ENCODE assay signal across 8 cellular contexts in genomic region chr15:34336333-34336732, GRCh38. TPM values are rescaled to one million over a fixed set of nuclear protein-coding genes. Genes with fewer than 3 reads are reported as not detected.
A peak's percentile ranks its signal among the peaks of the same experiment; 100 is the strongest.
DNase-seq lines count a peak whose midpoint lies in the region; ATAC-seq and TF ChIP-seq lines count a peak whose summit lies in the region.

No MANE protein-coding gene starts in this region.

- no peaks in the 10 kb centered on the region for H4K20me1 ChIP-seq in DND-41 (ENCODE audit: insufficient read depth, low read length)

- H3K27me3 ChIP-seq in DND-41 (ENCODE audit: insufficient read depth, low read length, poor library complexity) (no peaks in the 10 kb centered on the region), HL-60 (ENCODE audit: insufficient read depth, poor library complexity, severe bottlenecking) (no peaks in the 10 kb centered on the region)

- H3K4me1 ChIP-seq in DND-41 (ENCODE audit: insufficient read depth, low read length), result peaks cover 53% of the 10 kb centered on the region

- peak overlapping the region; percentile 99 for H3K4me2 ChIP-seq in DND-41 (ENCODE audit: insufficient read depth, low read length)

- no peaks in the 10 kb centered on the region for H3K9me3 ChIP-seq in DND-41 (ENCODE audit: insufficient read depth, low read length, severe bottlenecking)

- H3K4me3 Mint-ChIP-seq in brain (peak overlapping the region; percentile 92 to 97 (median 96)), nephron (peak overlapping the region; percentile 89 to 97 (median 96))

- no peak for ATAC-seq in DND-41 (ENCODE audit: insufficient read depth, low read depth)
- no peak for ATAC-seq in GM19023 (IDR thresholded peaks at IDR 0.05; ENCODE audit: unreplicated experiment)
- no peak for ATAC-seq in HG02840 (IDR thresholded peaks at IDR 0.05; ENCODE audit: low FRiP score, unreplicated experiment)
- no peak for ATAC-seq in GM21576 (IDR thresholded peaks at IDR 0.05; ENCODE audit: unreplicated experiment)

- H3K4me3 ChIP-seq in DND-41 (ENCODE audit: low read depth in 1 of 2, low read length in 2 of 2) (peak overlapping the region in 1 of 2 experiments; percentile 97; a peak in 2 of 4 replicates), HL-60 (replicated peaks; ENCODE audit: insufficient read depth, low read length) (peak overlapping the region; percentile 25)

- DNase-seq in DND-41 (no peak), HL-60 (ENCODE audit: low read depth in 1 of 2, low spot score in 1 of 2) (no peak), AG08396 (ENCODE audit: low spot score) (no peak)

- H3K36me3 ChIP-seq in DND-41 (ENCODE audit: insufficient read depth, low read length), result peaks cover 13% of the 10 kb centered on the region

- TF ChIP-seq CTCF in DND-41 (IDR thresholded peaks at IDR 0.05; ENCODE audit: borderline replicate concordance, extremely low read depth, low read length, poor library complexity, severe bottlenecking) (no peak), HL-60 (IDR thresholded peaks at IDR 0.05; ENCODE audit: insufficient read depth, low read length) (no peak), brain (conservative IDR thresholded peaks at IDR 0.05) (no peak), nephron (IDR thresholded peaks at IDR 0.05; ENCODE audit: unreplicated experiment in 3 of 3) (no peak)

- peaks cover 26% of the 10 kb centered on the region for H3K79me2 ChIP-seq in DND-41 (ENCODE audit: insufficient read depth, low read length)

- H3K27ac ChIP-seq in DND-41 (ENCODE audit: low read length) (peak overlapping the region; percentile 92; the same call in 1 of the 2 replicates), HL-60 (replicated peaks) (peak overlapping the region; percentile 90)

- peaks cover 59% of the 10 kb centered on the region for H3K4me1 Mint-ChIP-seq in brain
- H3K4me1 Mint-ChIP-seq in nephron, result peaks cover 27% of the 10 kb centered on the region

- peaks cover 4% of the 10 kb centered on the region for H3K27me3 Mint-ChIP-seq in brain
- peaks cover 4% of the 10 kb centered on the region for H3K27me3 Mint-ChIP-seq in nephron (ENCODE audit: low read depth)

- H3K27ac Mint-ChIP-seq in brain (peak overlapping the region in 1 of 5 experiments; percentile 94), nephron (no peak overlapping the region)

- H3K9ac ChIP-seq in DND-41 (ENCODE audit: low read depth, low read length), result peak overlapping the region; percentile 80; the same call in 1 of the 2 replicates

- no peaks in the 10 kb centered on the region for H3K9me3 Mint-ChIP-seq in brain
- no peaks in the 10 kb centered on the region for H3K9me3 Mint-ChIP-seq in nephron

- H2AFZ ChIP-seq in DND-41 (ENCODE audit: low read depth, low read length), result no peak overlapping the region

- H3K36me3 Mint-ChIP-seq in brain, result peaks cover 21% of the 10 kb centered on the region
- peaks cover 9% of the 10 kb centered on the region for H3K36me3 Mint-ChIP-seq in nephron (ENCODE audit: low read depth)

RNA-seq across cellular contexts. Expression of gene SLC12A6, which starts 1.2 kb away (rescaled TPM):
- 24.7 TPM for polyA plus RNA-seq in brain (ENCODE audit: insufficient read depth, low read depth, low replicate concordance)

RNA-seq across cellular contexts. Expression of gene NOP10, which starts 6.6 kb away (rescaled TPM):
- polyA plus RNA-seq in brain (ENCODE audit: insufficient read depth, low read depth, low replicate concordance), result 176 TPM

RNA-seq across cellular contexts. Expression of gene NUTM1, which starts 6.8 kb away (rescaled TPM):
- polyA plus RNA-seq in brain (ENCODE audit: insufficient read depth, low read depth, low replicate concordance), result not detected

RNA-seq across cellular contexts. Expression of gene LPCAT4, which starts 30.7 kb away (rescaled TPM):
- 39.0 TPM for polyA plus RNA-seq in brain (ENCODE audit: insufficient read depth, low read depth, low replicate concordance)
